In genomic region chr4:146957252-146957651, GRCh38 we compare ENCODE assay signal across 14 cellular contexts. TPM values are rescaled to one million over a fixed set of nuclear protein-coding genes. Genes with fewer than 3 reads are reported as not detected.
DNase-seq lines count a peak whose midpoint lies in the region; ATAC-seq and TF ChIP-seq lines count a peak whose summit lies in the region.
"Had no signal": no experiment of that assay in that cellular context is flagged by ENCODE, and none has a peak within 500 bp of the region (broad histone marks: within the 10 kb centered on the region; RNA-seq: fewer than 3 reads in every experiment).

No MANE protein-coding gene starts in this region.

- H3K27me3 ChIP-seq in osteoblast (ENCODE audit: insufficient read depth, low read length) (no peaks in the 10 kb centered on the region), SJCRH30 (no peaks in the 10 kb centered on the region)

- H3K4me3 ChIP-seq in osteoblast (ENCODE audit: insufficient read depth, low read length) (no peak overlapping the region), SJCRH30 (no peak overlapping the region)

- H3K9me3 ChIP-seq in osteoblast (ENCODE audit: low read depth, low read length) (no peaks in the 10 kb centered on the region), SJCRH30 (replicated peaks) (no peaks in the 10 kb centered on the region)

- H3K4me1 ChIP-seq in osteoblast (ENCODE audit: insufficient read depth, low read length) (peaks cover 16% of the 10 kb centered on the region), SJCRH30 (no peaks in the 10 kb centered on the region)

- no peaks in the 10 kb centered on the region for H4K20me1 ChIP-seq in osteoblast (ENCODE audit: insufficient read depth, low read length)

- no peak for ATAC-seq in GM21381 (IDR thresholded peaks at IDR 0.05; ENCODE audit: unreplicated experiment)
- ATAC-seq: activated CD8-positive, alpha-beta T cell treated with anti-CD3 and anti-CD28 coated beads, Interleukin-2, amount 10 ng/mL, durations not matched to agents 7 days and 5 days; stimulated activated naive CD8-positive, alpha-beta T cell treated with anti-CD3 and anti-CD28 coated beads, Interleukin-15, amount 100 ng/mL, for 72 hours had no signal

- H3K36me3 ChIP-seq in osteoblast (ENCODE audit: insufficient read depth, low read length) (no peaks in the 10 kb centered on the region), SJCRH30 (no peaks in the 10 kb centered on the region)

- H2AFZ ChIP-seq in osteoblast (ENCODE audit: low read length): no peak overlapping the region

- peak; percentile 94 for DNase-seq in EL
- DNase-seq in M059J (ENCODE audit: low read depth): peak; percentile 97
- DNase-seq in dermis blood vessel endothelial cell: peak; percentile 73
- no peak for DNase-seq in osteoblast (ENCODE audit: insufficient read length, low spot score, missing footprints)
- DNase-seq in SJCRH30: no peak
- no peak for DNase-seq in MV-4-11 (lab: John Stamatoyannopoulos, UW)
- no peak for DNase-seq in NCI-H345 treated with DMSO at 0.1 percent for 48 hours (lab: John Stamatoyannopoulos, UW; ENCODE audit: unreplicated experiment)
- DNase-seq: activated CD8-positive, alpha-beta T cell treated with anti-CD3 and anti-CD28 coated beads, Interleukin-2, amount 10 ng/mL, durations not matched to agents 7 days and 5 days; COR-L47; NCI-H2081; posterior cingulate gyrus; stimulated activated CD4-positive, alpha-beta T cell treated with anti-CD3 and anti-CD28 coated beads, Interleukin-4, amount 100 ng/mL, for 24 hours; stimulated activated naive CD8-positive, alpha-beta T cell treated with anti-CD3 and anti-CD28 coated beads, Interleukin-15, amount 100 ng/mL, for 72 hours had no signal

- no peaks in the 10 kb centered on the region for H3K79me2 ChIP-seq in osteoblast (ENCODE audit: insufficient read depth, low read length)

- H3K27ac ChIP-seq in osteoblast (ENCODE audit: low read depth, low read length): peak overlapping the region; percentile 57
- no peak overlapping the region for H3K27ac ChIP-seq in SJCRH30

- no peak overlapping the region for H3K4me2 ChIP-seq in osteoblast (ENCODE audit: insufficient read depth, low read length)

- TF ChIP-seq CTCF in osteoblast (IDR thresholded peaks at IDR 0.05; ENCODE audit: extremely low read depth, low read depth, low read length): no peak

RNA-seq across cellular contexts. Expression of gene TTC29, which starts 11.6 kb away (rescaled TPM):
- total RNA-seq in M059J (2014; rRNA removed; shearing (Covaris generic)): 0.07 and 0.49 TPM in 2 replicates
- total RNA-seq in dermis blood vessel endothelial cell (not detected in 2 replicates), osteoblast (under 0.01 TPM in 1 of 2 replicates, not detected in the other)
- total RNA-seq in SJCRH30 (2014; rRNA removed; shearing (Covaris generic)): not detected in 2 replicates
- total RNA-seq: activated CD8-positive, alpha-beta T cell treated with anti-CD3 and anti-CD28 coated beads, Interleukin-2, amount 10 ng/mL, durations not matched to agents 7 days and 5 days had no signal

Comparison
In these comparisons a context has a peak if more than half of its experiments do, and no peak if none do; other contexts are left out.
1. DNase-seq: peak in EL (single experiment), M059J (single experiment) and dermis blood vessel endothelial cell (single experiment); none in osteoblast (single experiment), SJCRH30 (0 of 2), MV-4-11 (single experiment) and NCI-H345 treated with DMSO at 0.1 percent for 48 hours (single experiment).